Comparison of ENCODE assay signal across 1 cellular context in the genomic region with DNA sequence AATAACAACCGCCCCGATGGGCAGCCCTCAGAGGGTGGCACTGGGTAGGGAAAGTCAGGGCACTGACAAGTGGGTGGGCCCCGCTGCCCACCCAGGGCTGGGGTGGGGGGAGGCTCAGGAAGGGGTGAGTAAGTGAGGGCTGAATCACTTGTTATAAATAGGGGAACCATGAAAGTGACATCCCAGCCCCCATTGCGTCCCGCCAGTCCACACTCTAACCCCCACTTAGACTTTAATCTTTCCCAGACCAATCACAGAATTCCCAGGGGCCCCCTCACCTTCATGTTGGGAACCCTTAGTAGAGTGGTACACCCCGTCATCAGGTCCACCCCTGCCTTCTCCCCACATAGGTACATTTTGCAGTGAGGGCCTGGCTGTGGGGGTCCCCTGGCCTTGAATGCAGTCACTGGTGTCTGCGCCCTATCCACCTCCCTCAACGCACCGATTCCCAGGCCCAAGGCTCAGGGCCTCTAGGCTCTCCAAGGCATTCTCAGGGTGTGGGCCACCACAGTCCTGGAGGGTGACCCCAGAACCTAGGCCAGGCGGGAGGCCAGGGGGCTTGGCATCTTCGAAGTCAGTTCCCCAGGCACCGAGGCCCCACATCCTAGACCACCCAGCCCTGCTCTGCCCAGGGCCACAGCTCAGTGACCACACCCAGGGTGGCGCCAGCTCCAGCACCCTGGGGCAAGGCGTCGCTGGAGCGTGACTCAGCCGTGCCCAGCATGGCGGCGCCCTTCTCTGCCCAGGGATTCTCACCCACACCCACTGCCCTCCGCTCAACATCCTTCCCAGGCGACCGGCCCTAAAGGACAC.
TF ChIP-seq lines count a peak whose summit lies in the region.

No MANE protein-coding gene starts in this region.

TF ChIP-seq in HepG2, 621 proteins besides CTCF, POLR2A, EP300 and RAD21:
- TF ChIP-seq POLR2G (IDR thresholded peaks at IDR 0.05; ENCODE audit: low read depth, low read length) (0 out of 2 replicates have a peak, but pooled peaks have one; percentile 13), ZNF775 (CRISPR knock-in tag; IDR thresholded peaks at IDR 0.05; ENCODE audit: borderline replicate concordance) (no peak), HNRNPL (IDR thresholded peaks at IDR 0.05; ENCODE audit: low read depth, low read length) (peak; percentile 68; the same call in 1 of the 2 replicates), CCDC6 (CRISPR knock-in tag; IDR thresholded peaks at IDR 0.05) (no peak), PRPF4 (IDR thresholded peaks at IDR 0.05; ENCODE audit: low read depth, low read length, poor library complexity, severe bottlenecking) (no peak), ZBTB21 (CRISPR knock-in tag; IDR thresholded peaks at IDR 0.05) (no peak), SNAPC2 (CRISPR knock-in tag; IDR thresholded peaks at IDR 0.05) (no peak), AGO2 (optimal IDR thresholded peaks at IDR 0.05; ENCODE audit: low read depth, low read length) (peak; percentile 19), MEIS1 (CRISPR knock-in tag; IDR thresholded peaks at IDR 0.05; ENCODE audit: borderline replicate concordance) (no peak), RBFOX2 (IDR thresholded peaks at IDR 0.05; ENCODE audit: low read depth, low read length) (peak; percentile 40; the same call in 1 of the 2 replicates), KDM4B (CRISPR knock-in tag; IDR thresholded peaks at IDR 0.05) (no peak)
- TF ChIP-seq, protein P1, sequence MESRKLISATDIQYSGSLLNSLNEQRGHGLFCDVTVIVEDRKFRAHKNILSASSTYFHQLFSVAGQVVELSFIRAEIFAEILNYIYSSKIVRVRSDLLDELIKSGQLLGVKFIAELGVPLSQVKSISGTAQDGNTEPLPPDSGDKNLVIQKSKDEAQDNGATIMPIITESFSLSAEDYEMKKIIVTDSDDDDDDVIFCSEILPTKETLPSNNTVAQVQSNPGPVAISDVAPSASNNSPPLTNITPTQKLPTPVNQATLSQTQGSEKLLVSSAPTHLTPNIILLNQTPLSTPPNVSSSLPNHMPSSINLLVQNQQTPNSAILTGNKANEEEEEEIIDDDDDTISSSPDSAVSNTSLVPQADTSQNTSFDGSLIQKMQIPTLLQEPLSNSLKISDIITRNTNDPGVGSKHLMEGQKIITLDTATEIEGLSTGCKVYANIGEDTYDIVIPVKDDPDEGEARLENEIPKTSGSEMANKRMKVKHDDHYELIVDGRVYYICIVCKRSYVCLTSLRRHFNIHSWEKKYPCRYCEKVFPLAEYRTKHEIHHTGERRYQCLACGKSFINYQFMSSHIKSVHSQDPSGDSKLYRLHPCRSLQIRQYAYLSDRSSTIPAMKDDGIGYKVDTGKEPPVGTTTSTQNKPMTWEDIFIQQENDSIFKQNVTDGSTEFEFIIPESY (CRISPR knock-in tag; IDR thresholded peaks at IDR 0.05) = peak; percentile 89
- TF ChIP-seq, protein P2, sequence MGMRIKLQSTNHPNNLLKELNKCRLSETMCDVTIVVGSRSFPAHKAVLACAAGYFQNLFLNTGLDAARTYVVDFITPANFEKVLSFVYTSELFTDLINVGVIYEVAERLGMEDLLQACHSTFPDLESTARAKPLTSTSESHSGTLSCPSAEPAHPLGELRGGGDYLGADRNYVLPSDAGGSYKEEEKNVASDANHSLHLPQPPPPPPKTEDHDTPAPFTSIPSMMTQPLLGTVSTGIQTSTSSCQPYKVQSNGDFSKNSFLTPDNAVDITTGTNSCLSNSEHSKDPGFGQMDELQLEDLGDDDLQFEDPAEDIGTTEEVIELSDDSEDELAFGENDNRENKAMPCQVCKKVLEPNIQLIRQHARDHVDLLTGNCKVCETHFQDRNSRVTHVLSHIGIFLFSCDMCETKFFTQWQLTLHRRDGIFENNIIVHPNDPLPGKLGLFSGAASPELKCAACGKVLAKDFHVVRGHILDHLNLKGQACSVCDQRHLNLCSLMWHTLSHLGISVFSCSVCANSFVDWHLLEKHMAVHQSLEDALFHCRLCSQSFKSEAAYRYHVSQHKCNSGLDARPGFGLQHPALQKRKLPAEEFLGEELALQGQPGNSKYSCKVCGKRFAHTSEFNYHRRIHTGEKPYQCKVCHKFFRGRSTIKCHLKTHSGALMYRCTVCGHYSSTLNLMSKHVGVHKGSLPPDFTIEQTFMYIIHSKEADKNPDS (CRISPR knock-in tag; IDR thresholded peaks at IDR 0.05) = no peak
- TF ChIP-seq, protein P3, sequence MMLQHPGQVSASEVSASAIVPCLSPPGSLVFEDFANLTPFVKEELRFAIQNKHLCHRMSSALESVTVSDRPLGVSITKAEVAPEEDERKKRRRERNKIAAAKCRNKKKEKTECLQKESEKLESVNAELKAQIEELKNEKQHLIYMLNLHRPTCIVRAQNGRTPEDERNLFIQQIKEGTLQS (CRISPR knock-in tag; IDR thresholded peaks at IDR 0.05) = no peak
